In the genomic region with DNA sequence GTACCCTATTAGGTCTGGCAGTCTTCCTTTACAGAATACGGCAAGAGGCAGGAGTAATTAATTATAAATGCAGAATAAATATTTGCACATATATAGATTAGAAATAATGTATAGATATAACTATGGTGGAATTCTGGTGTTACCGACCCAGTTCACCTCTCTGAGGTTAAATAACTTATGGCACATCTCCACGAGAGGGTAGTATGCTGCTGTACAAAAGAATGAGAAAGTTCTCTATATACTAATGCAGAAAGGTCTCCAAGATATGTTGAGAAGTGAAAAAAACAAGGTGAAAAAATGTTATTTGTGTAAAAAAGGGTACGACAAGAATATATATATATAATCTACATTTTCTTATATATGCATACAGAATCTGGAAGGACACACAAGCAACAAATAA, we compare ENCODE assay signal across 28 cellular contexts. TPM values are rescaled to one million over a fixed set of nuclear protein-coding genes. Genes with fewer than 3 reads are reported as not detected.
"Had no signal": no experiment of that assay in that cellular context is flagged by ENCODE, and none has a peak within 500 bp of the region (broad histone marks: within the 10 kb centered on the region; RNA-seq: fewer than 3 reads in every experiment).

No MANE protein-coding gene starts in this region.

- H3K9me3 ChIP-seq: Peyer's patch, SJCRH30 had no signal

- ATAC-seq: Right ventricle myocardium inferior had no signal

- H3K4me1 ChIP-seq: Peyer's patch, SJCRH30 had no signal

- H3K27ac ChIP-seq: KMS-11, PC-9, Peyer's patch, SJCRH30 had no signal

- H3K27me3 ChIP-seq: Peyer's patch, SJCRH30 had no signal

- H2AFZ ChIP-seq: PC-9 had no signal

- H3K9ac ChIP-seq: KMS-11 had no signal

- H3K4me2 ChIP-seq: KMS-11, PC-9 had no signal

- H3K4me3 ChIP-seq: PC-9, Peyer's patch, SJCRH30 had no signal

- H3K36me3 ChIP-seq: Peyer's patch, SJCRH30 had no signal

- DNase-seq: IMR-90; Kasumi-1; MM.1S; MV-4-11; NCI-H1048; NCI-H1105; NCI-H1417; NCI-H1436 treated with DMSO at 0.1 percent for 48 hours; NCI-H1694; NCI-H187 treated with DMSO at 0.1 percent for 48 hours; NCI-H2107; NCI-H226; NCI-H524; NCI-H526 treated with DMSO at 0.1 percent for 48 hours; NCI-H748 treated with DMSO at 0.1 percent for 48 hours; NK-92 treated with Interleukin-12 subunit alpha and Interleukin-12 subunit beta, amount 100 ng/mL, for 24 hours; PC-9; Peyer's patch; SHP77 treated with DMSO at 0.1 percent for 48 hours; SJCRH30; T-helper 2 cell had no signal

RNA-seq across cellular contexts. Expression of a gene that starts 40.8 kb away (rescaled TPM):
- total RNA-seq: HT-29; IMR-90; M059J; NCI-H460; PC-9; Peyer's patch; Right ventricle myocardium inferior; RPMI7951; SJCRH30; T-helper 1 cell treated with Interleukin-12 subunit alpha and Interleukin-12 subunit beta and Interleukin-4 antibody, amounts not matched to agents 30 ng/mL and 1 ng/mL, for 36 hours had no signal

RNA-seq across cellular contexts. Expression of a gene that starts 50.6 kb away (rescaled TPM):
- total RNA-seq: HT-29; IMR-90; M059J; NCI-H460; PC-9; Peyer's patch; Right ventricle myocardium inferior; RPMI7951; SJCRH30; T-helper 1 cell treated with Interleukin-12 subunit alpha and Interleukin-12 subunit beta and Interleukin-4 antibody, amounts not matched to agents 30 ng/mL and 1 ng/mL, for 36 hours had no signal
